Comparison of ENCODE assay signal across 8 cellular contexts in genomic region chr12:110467847-110468211, GRCh38. TPM values are rescaled to one million over a fixed set of nuclear protein-coding genes. Genes with fewer than 3 reads are reported as not detected.
A peak's percentile ranks its signal among the peaks of the same experiment; 100 is the strongest.
DNase-seq lines count a peak whose midpoint lies in the region; ATAC-seq and TF ChIP-seq lines count a peak whose summit lies in the region.

No MANE protein-coding gene starts in this region.

- H3K9me3 ChIP-seq in AG04450 (ENCODE audit: control insufficient read depth, insufficient read depth, low read length), result no peaks in the 10 kb centered on the region

- CTCF ChIA-PET in AG04450 (lab: Charles Lee), result interaction anchor here (1.2 to 5.7 kb wide), 5 partner anchors 18 to 420 kb away, joined by 3 to 84 read pairs (median 10); partner anchors contain the start of gene ARPC3

- peak overlapping the region; percentile 94 to 99 (median 96) for H3K27ac Mint-ChIP-seq in naive thymus-derived CD8-positive, alpha-beta T cell

- H3K4me3 ChIP-seq in AG04450 (ENCODE audit: low read depth, low read length) (peak overlapping the region; percentile 98), LNCaP clone FGC (ENCODE audit: low read depth, low read length) (peak overlapping the region; percentile 65), coronary artery (peak overlapping the region; percentile 82)

- H3K27me3 ChIP-seq in AG04450 (ENCODE audit: control insufficient read depth, insufficient read depth, low read length), result no peaks in the 10 kb centered on the region

- peak overlapping the region; percentile 61 for H3K27ac ChIP-seq in AG04450 (ENCODE audit: low read depth, low read length)
- H3K27ac ChIP-seq in coronary artery, result peak overlapping the region; percentile 95 to 97

- peaks cover 14 to 46% (median 43%) of the 10 kb centered on the region in 4 donors for H3K4me1 Mint-ChIP-seq in naive thymus-derived CD8-positive, alpha-beta T cell

- POLR2A ChIA-PET in AG04450 (lab: Yijun Ruan, JAX), result interaction anchor here (0.9 to 2.4 kb wide), 8 partner anchors 16 to 420 kb away, joined by 4 to 29 read pairs (median 6); partner anchors contain the start of genes ARPC3, RAD9B, TCTN1 and VPS29
- POLR2A ChIA-PET in naive thymus-derived CD8-positive, alpha-beta T cell (lab: Charles Lee), result interaction anchor here (0.5 to 4.2 kb wide), 22 partner anchors 9 to 1218 kb away, joined by 3 to 55 read pairs (median 4); partner anchors contain the start of genes ACAD10, ARPC3, ATP2A2 and BRAP

- H3K9me3 Mint-ChIP-seq in naive thymus-derived CD8-positive, alpha-beta T cell, result no peaks in the 10 kb centered on the region

- peaks cover 0 to 19% (median 0%) of the 10 kb centered on the region in 3 donors for H3K36me3 Mint-ChIP-seq in naive thymus-derived CD8-positive, alpha-beta T cell

- H3K27me3 Mint-ChIP-seq in naive thymus-derived CD8-positive, alpha-beta T cell, result no peaks in the 10 kb centered on the region

- ATAC-seq in naive thymus-derived CD8-positive, alpha-beta T cell, result no peak
- ATAC-seq in GM21381 (IDR thresholded peaks at IDR 0.05; ENCODE audit: unreplicated experiment) (no peak), HG02610 (IDR thresholded peaks at IDR 0.05; ENCODE audit: unreplicated experiment) (no peak)

- DNase-seq in AG04450 (ENCODE audit: low read depth, low spot score), result no peak
- DNase-seq in LNCaP clone FGC (ENCODE audit: low read depth), result no peak
- no peak for DNase-seq in coronary artery (ENCODE audit: low spot score)
- no peak for DNase-seq in naive thymus-derived CD8-positive, alpha-beta T cell
- no peak for DNase-seq in mesenteric fat pad (ENCODE audit: low spot score)
- no peak for DNase-seq in C1 segment of cervical spinal cord (lab: John Stamatoyannopoulos, UW)

- TF ChIP-seq CTCF in AG04450 (IDR thresholded peaks at IDR 0.05; ENCODE audit: low read depth, low read length) (no peak), LNCaP clone FGC (IDR thresholded peaks at IDR 0.05; ENCODE audit: control insufficient read depth, extremely low read depth, insufficient read depth) (no peak), coronary artery (IDR thresholded peaks at IDR 0.05) (no peak)

- peak overlapping the region; percentile 87 to 100 (median 99) for H3K4me3 Mint-ChIP-seq in naive thymus-derived CD8-positive, alpha-beta T cell

RNA-seq across cellular contexts. Expression of gene GPN3, which starts 0.2 kb away (rescaled TPM):
- 16.8 and 25.6 TPM in 2 replicates for polyA plus RNA-seq in AG04450 (2011; rRNA removed)
- 9.1 and 11.6 TPM in 2 replicates for polyA minus RNA-seq in AG04450 (2011; rRNA and poly(A)+ RNA removed)
- 10 to 100 TPM; 13.5 to 14.0 TPM for total RNA-seq in naive thymus-derived CD8-positive, alpha-beta T cell
- polyA plus RNA-seq in naive thymus-derived CD8-positive, alpha-beta T cell, result 10 to 100 TPM; 33.7 to 35.8 (median 34.4) TPM
- 24.1 TPM for total RNA-seq in mesenteric fat pad

RNA-seq across cellular contexts. Expression of gene FAM216A, which starts 0.8 kb away (rescaled TPM):
- polyA plus RNA-seq in AG04450 (2011; rRNA removed), result 17.7 and 21.3 TPM in 2 replicates
- polyA minus RNA-seq in AG04450 (2011; rRNA and poly(A)+ RNA removed), result 8.7 and 9.4 TPM in 2 replicates
- total RNA-seq in naive thymus-derived CD8-positive, alpha-beta T cell, result 10 to 100 TPM; 21.6 to 22.3 TPM
- polyA plus RNA-seq in naive thymus-derived CD8-positive, alpha-beta T cell, result 10 to 100 TPM in 2 of 3 donors, 1 to 10 TPM in 1; 9.3 to 15.4 (median 11.1) TPM
- total RNA-seq in mesenteric fat pad, result 6.6 TPM

RNA-seq across cellular contexts. Expression of gene ARPC3, which starts 17.7 kb away (rescaled TPM):
- polyA plus RNA-seq in AG04450 (2011; rRNA removed), result 57.0 and 82.3 TPM in 2 replicates
- 24.3 and 30.3 TPM in 2 replicates for polyA minus RNA-seq in AG04450 (2011; rRNA and poly(A)+ RNA removed)
- total RNA-seq in naive thymus-derived CD8-positive, alpha-beta T cell, result 100 to 1,000 TPM; 213 to 243 TPM
- 100 to 1,000 TPM; 691 to 810 (median 733) TPM for polyA plus RNA-seq in naive thymus-derived CD8-positive, alpha-beta T cell
- total RNA-seq in mesenteric fat pad, result 187 TPM

RNA-seq across cellular contexts. Expression of gene VPS29, which starts 34.1 kb away (rescaled TPM):
- polyA plus RNA-seq in AG04450 (2011; rRNA removed), result 135 and 170 TPM in 2 replicates
- 26.2 and 38.4 TPM in 2 replicates for polyA minus RNA-seq in AG04450 (2011; rRNA and poly(A)+ RNA removed)
- total RNA-seq in naive thymus-derived CD8-positive, alpha-beta T cell, result 100 to 1,000 TPM; 126 to 130 TPM
- 100 to 1,000 TPM; 128 to 167 (median 167) TPM for polyA plus RNA-seq in naive thymus-derived CD8-positive, alpha-beta T cell
- 110 TPM for total RNA-seq in mesenteric fat pad

RNA-seq across cellular contexts. Expression of gene RAD9B, which starts 34.3 kb away (rescaled TPM):
- 0.07 and 0.26 TPM in 2 replicates for polyA plus RNA-seq in AG04450 (2011; rRNA removed)
- 0.17 TPM in 1 of 2 replicates, not detected in the other for polyA minus RNA-seq in AG04450 (2011; rRNA and poly(A)+ RNA removed)
- 1 to 10 TPM; 2.7 to 3.8 TPM for total RNA-seq in naive thymus-derived CD8-positive, alpha-beta T cell
- polyA plus RNA-seq in naive thymus-derived CD8-positive, alpha-beta T cell, result 1 to 10 TPM in 2 of 3 donors, under 1 TPM in 1; 0.89 to 1.3 (median 1.0) TPM
- total RNA-seq in mesenteric fat pad, result 0.90 TPM
